8 cellular contexts compared by ENCODE assay signal in the genomic region with DNA sequence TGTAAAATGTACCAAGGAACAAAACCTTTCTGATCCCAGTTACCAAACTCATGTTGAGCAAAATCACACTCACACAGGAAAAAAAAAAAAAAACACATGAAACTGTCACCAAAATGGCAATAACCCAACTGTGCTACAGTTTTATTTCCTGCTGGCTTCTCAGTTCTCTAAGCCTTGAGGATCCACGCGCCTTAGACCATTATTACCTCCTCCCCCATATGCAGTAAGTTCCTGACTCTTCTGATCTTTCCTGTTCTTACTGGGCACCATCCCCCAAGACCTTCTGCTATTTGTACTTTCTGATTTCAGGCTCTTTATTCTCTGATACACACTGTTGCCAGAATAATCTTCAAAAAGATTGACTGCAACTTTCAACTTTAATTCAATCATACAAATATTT.
A peak's percentile ranks its signal among the peaks of the same experiment; 100 is the strongest.
DNase-seq lines count a peak whose midpoint lies in the region; ATAC-seq, FAIRE-seq and TF ChIP-seq lines count a peak whose summit lies in the region.

No MANE protein-coding gene starts in this region.

- dilution Hi-C loops in mammary epithelial cell (cut with HindIII; ENCODE audit: low sequenced_read_pairs): no loop called here

- no peak for TF ChIP-seq CTCF in liver (IDR thresholded peaks at IDR 0.05; ENCODE audit: low read depth, low read length, missing input control)
- TF ChIP-seq CTCF in HepG2 (CRISPR knock-in tag; IDR thresholded peaks at IDR 0.05): no peak
- TF ChIP-seq CTCF in mammary epithelial cell (conservative IDR thresholded peaks at IDR 0.05 in 1 of 2, IDR thresholded peaks at IDR 0.05 in 1 of 2; ENCODE audit: extremely low read depth in 1 of 2, insufficient read depth in 1 of 2, low read depth in 1 of 2, low read length in 2 of 2): no peak
- no peak for TF ChIP-seq CTCF in omental fat pad (IDR thresholded peaks at IDR 0.05)

- CTCF ChIA-PET in HepG2 (lab: Yijun Ruan, JAX; ENCODE audit: low intra/inter-chr PET ratio, low total read pairs): no interaction called here
- CTCF ChIA-PET in mammary epithelial cell (lab: Charles Lee; ENCODE audit: low non-redundant PET): interaction anchor here (0.9 kb wide), 1 partner anchor 12 kb away, joined by 20 read pairs; no protein-coding TSS in a partner anchor

- no peak for TF ChIP-seq EP300 in HepG2 (IDR thresholded peaks at IDR 0.05; ENCODE audit: low read depth in 2 of 2, low read length in 2 of 2)
- no peak for TF ChIP-seq EP300 in HepG2 (CRISPR knock-in tag; IDR thresholded peaks at IDR 0.05; ENCODE audit: borderline replicate concordance)

- intact Hi-C loops in HepG2 (cut with micrococcal nuclease; ENCODE audit: unreplicated experiment): no loop called here
- intact Hi-C loops in mammary epithelial cell (cut with micrococcal nuclease): loop anchor here (2.0 kb wide), 1 partner anchor 23 kb away; no protein-coding TSS in a partner anchor
- intact Hi-C loops in posterior cingulate gyrus (cut with DNase I): no loop called here

- H3K79me2 ChIP-seq in HepG2 (ENCODE audit: insufficient read depth, low read length): peaks cover 31% of the 10 kb centered on the region
- H3K79me2 ChIP-seq in mammary epithelial cell (ENCODE audit: insufficient read depth, low read length): peaks cover 29% of the 10 kb centered on the region

- DNase-seq in HepG2 (ENCODE audit: low spot score) (no peak), Kasumi-1 (lab: John Stamatoyannopoulos, UW) (peak; percentile 89 to 92), mammary epithelial cell (no peak), omental fat pad (ENCODE audit: low spot score) (no peak), NCI-H2227 treated with DMSO at 0.1 percent for 48 hours (lab: John Stamatoyannopoulos, UW) (no peak), posterior cingulate gyrus (no peak)
- DNase-seq in stimulated activated naive CD4-positive, alpha-beta T cell (lab: John Stamatoyannopoulos, UW): no peak

- no peak for FAIRE-seq in HepG2 (lab: Jason Lieb, UNC)

- H4K20me1 ChIP-seq in HepG2 (ENCODE audit: insufficient read depth, low read length) (peaks cover 22% of the 10 kb centered on the region), mammary epithelial cell (ENCODE audit: insufficient read depth, low read length) (no peaks in the 10 kb centered on the region)

- ATAC-seq in HepG2 (no peak), omental fat pad (ENCODE audit: low FRiP score) (peak; percentile 25)

- H2AFZ ChIP-seq in HepG2 (ENCODE audit: low read length) (no peak overlapping the region), mammary epithelial cell (ENCODE audit: low read depth, low read length) (no peak overlapping the region)

- H3K9me3 ChIP-seq in liver (ENCODE audit: control insufficient read depth in 4 of 4, low read length in 3 of 4) (no peaks in the 10 kb centered on the region), HepG2 (ENCODE audit: low read length) (no peaks in the 10 kb centered on the region), mammary epithelial cell (replicated peaks; ENCODE audit: insufficient read depth, low read length) (no peaks in the 10 kb centered on the region)

- H3K4me1 ChIP-seq in liver (ENCODE audit: control insufficient read depth in 4 of 4, insufficient read depth in 4 of 4, low read length in 3 of 4): peaks cover 0 to 28% (median 19%) of the 10 kb centered on the region in 4 donors
- H3K4me1 ChIP-seq in HepG2 (ENCODE audit: insufficient read depth, low read length): peaks cover 23% of the 10 kb centered on the region
- peaks cover 26% of the 10 kb centered on the region for H3K4me1 ChIP-seq in mammary epithelial cell (ENCODE audit: insufficient read depth, low read length)

- H3K27me3 ChIP-seq in liver (ENCODE audit: control insufficient read depth in 4 of 4, insufficient read depth in 4 of 4, low read length in 3 of 4) (no peaks in the 10 kb centered on the region), HepG2 (ENCODE audit: control insufficient read depth in 1 of 2, insufficient read depth in 2 of 2, low read length in 2 of 2) (no peaks in the 10 kb centered on the region), mammary epithelial cell (ENCODE audit: insufficient read depth, low read length) (no peaks in the 10 kb centered on the region)

- POLR2A ChIA-PET in HepG2 (lab: Yijun Ruan, JAX): no interaction called here

- BruUV-seq in HepG2 (replicated peaks; lab: Mats Ljungman, UMichigan) (no TSS peak), mammary epithelial cell (replicated peaks; lab: Mats Ljungman, UMichigan) (no TSS peak)

- TF ChIP-seq POLR2A in HepG2 (IDR thresholded peaks at IDR 0.05; ENCODE audit: insufficient read depth in 1 of 2, low read depth in 2 of 2, low read length in 2 of 2): no peak

- H3K9ac ChIP-seq in liver (ENCODE audit: low read depth in 1 of 2, low read length in 2 of 2): no peak overlapping the region
- no peak overlapping the region for H3K9ac ChIP-seq in HepG2 (ENCODE audit: insufficient read depth, low read depth, low read length)
- H3K9ac ChIP-seq in mammary epithelial cell (ENCODE audit: insufficient read depth, low read length): peak overlapping the region; percentile 36

- in situ Hi-C loops in HepG2 (cut with HindIII; ENCODE audit: extremely low pct_ligation_motif_present, low pct_unique_long_range_greater_than_20kb): no loop called here
- in situ Hi-C loops in mammary epithelial cell (cut with MboI; ENCODE audit: low sequenced_read_pairs in 2 of 2): no loop called here

- peaks cover 2 to 18% (median 8%) of the 10 kb centered on the region in 4 donors for H3K36me3 ChIP-seq in liver (ENCODE audit: control insufficient read depth in 4 of 4, insufficient read depth in 3 of 4, low read depth in 1 of 4, low read length in 3 of 4)
- peaks cover 7 to 44% of the 10 kb centered on the region in 2 experiments for H3K36me3 ChIP-seq in HepG2 (replicated peaks in 1 of 2; ENCODE audit: control insufficient read depth in 1 of 2, insufficient read depth in 2 of 2, low read length in 2 of 2)
- H3K36me3 ChIP-seq in mammary epithelial cell (ENCODE audit: insufficient read depth, low read length): no peaks in the 10 kb centered on the region

- H3K4me3 ChIP-seq in liver (ENCODE audit: low read depth in 1 of 3, low read length in 3 of 3) (no peak overlapping the region), HepG2 (replicated peaks in 1 of 3; ENCODE audit: insufficient read depth in 1 of 3, low read depth in 2 of 3, low read length in 3 of 3) (no peak overlapping the region), mammary epithelial cell (replicated peaks in 1 of 3; ENCODE audit: insufficient read depth in 1 of 3, low read depth in 2 of 3, low read length in 3 of 3) (no peak overlapping the region)

- WGBS in liver: 56% methylated on average over 2 of the region's 2 CpGs
- 94% methylated on average over 2 of the region's 2 CpGs for WGBS in HepG2 (ENCODE audit: low lambda C conversion rate)
- 91% methylated on average over 2 of the region's 2 CpGs for WGBS in mammary epithelial cell (ENCODE audit: low coverage, missing lambda C conversion rate)

- no peak for TF ChIP-seq RAD21 in liver (IDR thresholded peaks at IDR 0.05)
- no peak for TF ChIP-seq RAD21 in HepG2 (CRISPR knock-in tag; IDR thresholded peaks at IDR 0.05)

- H3K4me2 ChIP-seq in HepG2 (ENCODE audit: low read depth, low read length) (no peak overlapping the region), mammary epithelial cell (ENCODE audit: insufficient read depth, low read depth, low read length) (peak overlapping the region; percentile 14)

- peak overlapping the region; percentile 39 to 63 for H3K27ac ChIP-seq in liver (ENCODE audit: low read depth in 1 of 2, low read length in 2 of 2)
- H3K27ac ChIP-seq in HepG2 (ENCODE audit: extremely low read length, insufficient read depth, low read length): no peak overlapping the region
- H3K27ac ChIP-seq in mammary epithelial cell (ENCODE audit: insufficient read depth, low read depth, low read length): peak overlapping the region; percentile 79

TF ChIP-seq in liver, 16 proteins besides CTCF, POLR2A, EP300 and RAD21:
- TF ChIP-seq FOXA2 (IDR thresholded peaks at IDR 0.05) (no peak), YY1 (IDR thresholded peaks at IDR 0.05) (no peak), FOXA1 (IDR thresholded peaks at IDR 0.05) (no peak), JUND (IDR thresholded peaks at IDR 0.05) (no peak)
- TF ChIP-seq, protein P1, sequence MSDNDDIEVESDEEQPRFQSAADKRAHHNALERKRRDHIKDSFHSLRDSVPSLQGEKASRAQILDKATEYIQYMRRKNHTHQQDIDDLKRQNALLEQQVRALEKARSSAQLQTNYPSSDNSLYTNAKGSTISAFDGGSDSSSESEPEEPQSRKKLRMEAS (IDR thresholded peaks at IDR 0.05): no peak

TF ChIP-seq in HepG2, 621 proteins besides CTCF, POLR2A, EP300 and RAD21 (continues in another document):
- no peak for TF ChIP-seq ZNF326 (CRISPR knock-in tag; IDR thresholded peaks at IDR 0.05; ENCODE audit: borderline replicate concordance)

Comparison
In these comparisons a context has a peak if more than half of its experiments do, and no peak if none do; other contexts are left out.
1. DNase-seq: peak in Kasumi-1 (2 of 2); none in HepG2 (single experiment), mammary epithelial cell (single experiment), omental fat pad (single experiment), NCI-H2227 treated with DMSO at 0.1 percent for 48 hours (single experiment), stimulated activated naive CD4-positive, alpha-beta T cell (0 of 6) and posterior cingulate gyrus (0 of 10).